Comparison of ENCODE assay signal across 8 cellular contexts in genomic region chr16:14301150-14302030, GRCh38.
DNase-seq lines count a peak whose midpoint lies in the region; ATAC-seq and TF ChIP-seq lines count a peak whose summit lies in the region.

No MANE protein-coding gene starts in this region.

- H3K36me3 ChIP-seq in duodenal mucosa (ENCODE audit: control insufficient read depth in 1 of 2, insufficient read depth in 2 of 2, low read length in 2 of 2) (no peaks in the 10 kb centered on the region), mucosa of stomach (ENCODE audit: control insufficient read depth, insufficient read depth, low read length) (no peaks in the 10 kb centered on the region)

- H3K9me3 ChIP-seq in duodenal mucosa (ENCODE audit: control insufficient read depth in 1 of 2, low read length in 2 of 2) (no peaks in the 10 kb centered on the region), mucosa of stomach (ENCODE audit: control insufficient read depth, low read length) (no peaks in the 10 kb centered on the region)

- POLR2A ChIA-PET in RWPE1 (lab: Yijun Ruan, JAX; ENCODE audit: low non-redundant PET), result interaction anchor here (0.7 kb wide), 1 partner anchor 188 kb away, joined by 3 read pairs; no protein-coding TSS in a partner anchor
- POLR2A ChIA-PET in GM10248 (lab: Yijun Ruan, JAX), result no interaction called here

- H3K4me1 ChIP-seq in duodenal mucosa (ENCODE audit: control insufficient read depth in 1 of 2, insufficient read depth in 2 of 2, low read length in 2 of 2), result peaks cover 4 to 5% of the 10 kb centered on the region in 2 donors
- H3K4me1 ChIP-seq in mucosa of stomach (ENCODE audit: control insufficient read depth, insufficient read depth, low read length), result peaks cover 8% of the 10 kb centered on the region

- H3K4me3 ChIP-seq in duodenal mucosa (ENCODE audit: low read depth in 1 of 2, low read length in 2 of 2) (peak overlapping the region; percentile 63 to 65), mucosa of stomach (ENCODE audit: low read length) (peak overlapping the region; percentile 36)

- ATAC-seq in GM18909 (IDR thresholded peaks at IDR 0.05; ENCODE audit: poor library complexity, unreplicated experiment), result peak; percentile 18
- no peak for ATAC-seq in GM21576 (IDR thresholded peaks at IDR 0.05; ENCODE audit: unreplicated experiment)

- H3K27me3 ChIP-seq in duodenal mucosa (ENCODE audit: control insufficient read depth in 1 of 2, insufficient read depth in 2 of 2, low read length in 2 of 2) (peaks cover 0 to 4% of the 10 kb centered on the region in 2 donors), mucosa of stomach (ENCODE audit: control insufficient read depth, insufficient read depth, low read length) (no peaks in the 10 kb centered on the region)

- peak overlapping the region in 1 of 2 donors; percentile 18 for H3K9ac ChIP-seq in duodenal mucosa (ENCODE audit: low read depth in 1 of 2, low read length in 2 of 2)
- peak overlapping the region; percentile 5 for H3K9ac ChIP-seq in mucosa of stomach (ENCODE audit: low read length)

- TF ChIP-seq CTCF in RWPE1 (conservative IDR thresholded peaks at IDR 0.05; ENCODE audit: low read depth), result peak; percentile 21; the same call in 1 of the 2 replicates
- TF ChIP-seq CTCF in GM10248 (IDR thresholded peaks at IDR 0.05; ENCODE audit: control extremely low read depth, extremely low read depth, low read depth, missing control alignments), result no peak

- CTCF ChIA-PET in RWPE1 (lab: Yijun Ruan, JAX) (interaction anchor here (0.6 to 3.5 kb wide), 6 partner anchors 9 to 288 kb away, joined by 3 to 14 read pairs (median 4); no protein-coding TSS in a partner anchor), GM10248 (lab: Yijun Ruan, JAX) (interaction anchor here (0.8 to 3.8 kb wide), 19 partner anchors 9 to 381 kb away, joined by 3 to 20 read pairs (median 4); partner anchors contain the start of gene ERCC4)

- peak; percentile 36 for DNase-seq in A172 (ENCODE audit: low spot score)
- peak; percentile 53 for DNase-seq in RWPE1 (ENCODE audit: low spot score)
- DNase-seq in GM10248 (ENCODE audit: extremely low spot score), result no peak
- DNase-seq in DMS153 treated with DMSO at 0.1 percent for 48 hours (lab: John Stamatoyannopoulos, UW; ENCODE audit: unreplicated experiment), result no peak

- H3K27ac ChIP-seq in RWPE1, result peak overlapping the region; percentile 90
- no peak overlapping the region for H3K27ac ChIP-seq in duodenal mucosa (ENCODE audit: low read depth, low read length)

Comparison
In these comparisons a context has a peak if more than half of its experiments do, and no peak if none do; other contexts are left out.
1. DNase-seq: peak in A172 (single experiment) and RWPE1 (single experiment); none in GM10248 (single experiment) and DMS153 treated with DMSO at 0.1 percent for 48 hours (single experiment).